In the genomic region with DNA sequence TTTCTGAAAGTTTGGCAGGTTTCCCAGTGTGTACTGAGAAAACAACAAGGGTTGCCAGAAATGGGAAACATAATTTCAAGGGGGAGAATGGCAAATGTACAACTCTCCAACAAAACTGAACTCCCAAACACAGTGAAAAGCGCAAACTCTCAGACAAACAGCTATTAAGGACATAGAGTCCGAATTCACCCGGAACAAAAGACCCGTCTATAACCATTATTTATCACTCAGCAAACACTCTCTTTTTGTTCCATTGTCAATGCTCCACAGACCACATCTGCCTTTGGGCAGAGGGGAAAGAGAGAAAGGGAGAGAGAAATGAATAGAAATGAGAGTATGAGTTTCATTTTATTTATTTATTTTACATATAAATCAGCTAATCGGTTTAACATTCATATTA, we compare ENCODE assay signal across 13 cellular contexts. TPM values are rescaled to one million over a fixed set of nuclear protein-coding genes. Genes with fewer than 3 reads are reported as not detected.
DNase-seq lines count a peak whose midpoint lies in the region; ATAC-seq and TF ChIP-seq lines count a peak whose summit lies in the region.
"Had no signal": no experiment of that assay in that cellular context is flagged by ENCODE, and none has a peak within 500 bp of the region (broad histone marks: within the 10 kb centered on the region; RNA-seq: fewer than 3 reads in every experiment).

No MANE protein-coding gene starts in this region.

- H3K36me3 Mint-ChIP-seq in WTC11, result peaks cover 2% of the 10 kb centered on the region

- H3K4me3 ChIP-seq in tibial nerve, result no peak overlapping the region
- H3K4me3 ChIP-seq: testis had no signal

- H3K27ac ChIP-seq in tibial nerve, result no peak overlapping the region
- H3K27ac ChIP-seq: RWPE1, testis had no signal

- TF ChIP-seq EP300 in tibial nerve (IDR thresholded peaks at IDR 0.05), result no peak

- no peaks in the 10 kb centered on the region for H3K27me3 Mint-ChIP-seq in WTC11 (ENCODE audit: low read depth)

- H3K9me3 ChIP-seq in tibial nerve, result peaks cover 0 to 4% (median 0%) of the 10 kb centered on the region in 4 donors
- H3K9me3 ChIP-seq: testis had no signal

- POLR2A ChIA-PET in WTC11 (lab: Charles Lee), result no interaction called here

- TF ChIP-seq CTCF in WTC11 (IDR thresholded peaks at IDR 0.05) (no peak), tibial nerve (IDR thresholded peaks at IDR 0.05) (no peak)

- H3K9me3 Mint-ChIP-seq in WTC11, result peaks cover 19% of the 10 kb centered on the region
- H3K9me3 Mint-ChIP-seq: HFFc6 had no signal

- H3K27ac Mint-ChIP-seq in WTC11, result peak overlapping the region; percentile 27; the same call in 1 of the 2 replicates
- H3K27ac Mint-ChIP-seq: HFFc6 had no signal

- DNase-seq in NCI-H128 (lab: John Stamatoyannopoulos, UW; ENCODE audit: unreplicated experiment), result peak; percentile 88
- DNase-seq in NCI-H2107 treated with DMSO at 0.1 percent for 48 hours (lab: John Stamatoyannopoulos, UW; ENCODE audit: unreplicated experiment), result peak; percentile 79
- DNase-seq in WTC11 (ENCODE audit: low spot score), result no peak
- peak; percentile 94 for DNase-seq in superior temporal gyrus (ENCODE audit: extremely low spot score)
- DNase-seq in amniotic stem cell (lab: John Stamatoyannopoulos, UW), result no peak
- DNase-seq in tibial nerve (ENCODE audit: low spot score in 2 of 2), result no peak
- DNase-seq in stimulated activated CD4-positive, alpha-beta T cell treated with anti-CD3 and anti-CD28 coated beads, Interleukin-12 subunit alpha, Interleukin-12 subunit beta, amount 100 ng/mL, for 4 hours, result no peak
- DNase-seq: HFFc6, Karpas-422, left cardiac atrium, testis had no signal

- H3K4me3 Mint-ChIP-seq in WTC11, result no peak overlapping the region
- H3K4me3 Mint-ChIP-seq: HFFc6 had no signal

- no peak for TF ChIP-seq POLR2A in tibial nerve (IDR thresholded peaks at IDR 0.05)

- WGBS in tibial nerve, 2 donors, result 44 to 51% methylated on average over 5 of the region's 5 CpGs

- peaks cover 39% of the 10 kb centered on the region for H3K4me1 Mint-ChIP-seq in WTC11

- H3K4me1 ChIP-seq in tibial nerve, result no peaks in the 10 kb centered on the region
- H3K4me1 ChIP-seq: testis had no signal

- CTCF ChIA-PET in WTC11 (lab: Charles Lee), result interaction anchor here (0.9 to 7.9 kb wide), 6 partner anchors 10 to 498 kb away, joined by 3 to 79 read pairs (median 3); no protein-coding TSS in a partner anchor

- no peak for ATAC-seq in WTC11
- ATAC-seq: left cardiac atrium had no signal

- peaks cover 0 to 6% of the 10 kb centered on the region in 2 donors for H3K27me3 ChIP-seq in tibial nerve
- H3K27me3 ChIP-seq: testis had no signal

- H3K36me3 ChIP-seq in tibial nerve, result no peaks in the 10 kb centered on the region

TF ChIP-seq in WTC11, 78 proteins besides CTCF, POLR2A, EP300 and RAD21:
- no peak for TF ChIP-seq OVOL2 (CRISPR knock-in tag; IDR thresholded peaks at IDR 0.05; ENCODE audit: borderline replicate concordance)
- TF ChIP-seq, protein P1, sequence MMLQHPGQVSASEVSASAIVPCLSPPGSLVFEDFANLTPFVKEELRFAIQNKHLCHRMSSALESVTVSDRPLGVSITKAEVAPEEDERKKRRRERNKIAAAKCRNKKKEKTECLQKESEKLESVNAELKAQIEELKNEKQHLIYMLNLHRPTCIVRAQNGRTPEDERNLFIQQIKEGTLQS (CRISPR knock-in tag; conservative IDR thresholded peaks at IDR 0.05), result no peak
- TF ChIP-seq NR3C1 (CRISPR knock-in tag; conservative IDR thresholded peaks at IDR 0.05; ENCODE audit: low read depth), result no peak
- TF ChIP-seq AR (CRISPR knock-in tag; IDR thresholded peaks at IDR 0.05), result no peak
- TF ChIP-seq FOXP4 (CRISPR knock-in tag; IDR thresholded peaks at IDR 0.05), result no peak
- no peak for TF ChIP-seq SP1 (CRISPR knock-in tag; conservative IDR thresholded peaks at IDR 0.05)
- no peak for TF ChIP-seq ELF4 (CRISPR knock-in tag; IDR thresholded peaks at IDR 0.05; ENCODE audit: low read depth)
- TF ChIP-seq CREM (CRISPR knock-in tag; IDR thresholded peaks at IDR 0.05), result no peak
- TF ChIP-seq, protein P2, sequence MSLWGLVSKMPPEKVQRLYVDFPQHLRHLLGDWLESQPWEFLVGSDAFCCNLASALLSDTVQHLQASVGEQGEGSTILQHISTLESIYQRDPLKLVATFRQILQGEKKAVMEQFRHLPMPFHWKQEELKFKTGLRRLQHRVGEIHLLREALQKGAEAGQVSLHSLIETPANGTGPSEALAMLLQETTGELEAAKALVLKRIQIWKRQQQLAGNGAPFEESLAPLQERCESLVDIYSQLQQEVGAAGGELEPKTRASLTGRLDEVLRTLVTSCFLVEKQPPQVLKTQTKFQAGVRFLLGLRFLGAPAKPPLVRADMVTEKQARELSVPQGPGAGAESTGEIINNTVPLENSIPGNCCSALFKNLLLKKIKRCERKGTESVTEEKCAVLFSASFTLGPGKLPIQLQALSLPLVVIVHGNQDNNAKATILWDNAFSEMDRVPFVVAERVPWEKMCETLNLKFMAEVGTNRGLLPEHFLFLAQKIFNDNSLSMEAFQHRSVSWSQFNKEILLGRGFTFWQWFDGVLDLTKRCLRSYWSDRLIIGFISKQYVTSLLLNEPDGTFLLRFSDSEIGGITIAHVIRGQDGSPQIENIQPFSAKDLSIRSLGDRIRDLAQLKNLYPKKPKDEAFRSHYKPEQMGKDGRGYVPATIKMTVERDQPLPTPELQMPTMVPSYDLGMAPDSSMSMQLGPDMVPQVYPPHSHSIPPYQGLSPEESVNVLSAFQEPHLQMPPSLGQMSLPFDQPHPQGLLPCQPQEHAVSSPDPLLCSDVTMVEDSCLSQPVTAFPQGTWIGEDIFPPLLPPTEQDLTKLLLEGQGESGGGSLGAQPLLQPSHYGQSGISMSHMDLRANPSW (CRISPR knock-in tag; conservative IDR thresholded peaks at IDR 0.05; ENCODE audit: low read depth), result no peak
- no peak for TF ChIP-seq JUN (CRISPR knock-in tag; IDR thresholded peaks at IDR 0.05)
- TF ChIP-seq NFE2L1 (CRISPR knock-in tag; IDR thresholded peaks at IDR 0.05), result no peak
- TF ChIP-seq GTF2I (CRISPR knock-in tag; conservative IDR thresholded peaks at IDR 0.05), result no peak
- no peak for TF ChIP-seq PRRX2 (CRISPR knock-in tag; IDR thresholded peaks at IDR 0.05)
- TF ChIP-seq FOXK1 (CRISPR knock-in tag; IDR thresholded peaks at IDR 0.05), result no peak

RNA-seq across cellular contexts. Expression of gene KIRREL3, which starts 21.7 kb away (rescaled TPM):
- total RNA-seq in WTC11 (2021), result 0.59 to 1.1 TPM (median 0.76 TPM) in 3 replicates
- total RNA-seq in tibial nerve, result not detected
- total RNA-seq: pulmonary artery endothelial cell had no signal

Comparison
In these comparisons a context has a peak if more than half of its experiments do, and no peak if none do; other contexts are left out.
1. DNase-seq: peak in NCI-H128 (single experiment), NCI-H2107 treated with DMSO at 0.1 percent for 48 hours (single experiment) and superior temporal gyrus (single experiment); none in WTC11 (single experiment), amniotic stem cell (single experiment), tibial nerve (0 of 2) and stimulated activated CD4-positive, alpha-beta T cell treated with anti-CD3 and anti-CD28 coated beads, Interleukin-12 subunit alpha, Interleukin-12 subunit beta, amount 100 ng/mL, for 4 hours (single experiment).